In the genomic region with DNA sequence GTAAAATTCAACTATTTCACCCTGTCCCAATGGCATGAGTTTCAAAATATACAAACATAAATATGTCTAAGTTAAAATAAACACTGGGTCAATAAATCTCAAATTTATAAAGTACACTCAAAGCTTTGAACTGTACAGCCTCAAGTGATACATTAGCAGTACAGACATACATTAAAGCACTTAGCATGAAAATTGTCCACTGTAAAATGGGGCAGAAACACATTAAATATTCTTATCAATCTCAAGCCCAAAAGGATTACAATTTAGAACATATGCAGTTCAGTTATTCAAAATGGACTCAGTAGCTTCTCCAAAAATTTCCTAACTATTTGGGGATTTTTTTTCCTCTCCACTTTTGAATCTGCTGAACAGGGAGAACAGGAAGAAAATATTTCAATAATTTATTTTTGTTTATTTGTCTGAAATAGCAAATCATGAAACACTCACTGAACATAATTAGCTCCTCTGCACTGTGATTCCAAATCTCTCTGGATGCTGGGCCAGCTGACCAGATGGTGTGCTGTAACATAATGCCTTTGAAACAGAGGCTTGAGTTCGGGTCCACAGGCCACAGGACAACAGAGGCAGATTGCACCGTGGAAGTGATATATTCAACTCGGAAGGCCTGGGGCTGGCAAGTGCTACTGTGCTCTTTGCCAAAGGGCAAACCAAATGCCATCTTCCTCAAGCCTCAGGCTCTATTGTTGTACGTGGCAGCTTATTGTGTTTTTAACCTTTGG, we compare ENCODE assay signal across 21 cellular contexts.
A peak's percentile ranks its signal among the peaks of the same experiment; 100 is the strongest.
DNase-seq lines count a peak whose midpoint lies in the region; ATAC-seq and TF ChIP-seq lines count a peak whose summit lies in the region.
"Had no signal": no experiment of that assay in that cellular context is flagged by ENCODE, and none has a peak within 500 bp of the region (broad histone marks: within the 10 kb centered on the region; RNA-seq: fewer than 3 reads in every experiment).

No MANE protein-coding gene starts in this region.

- TF ChIP-seq CTCF in WERI-Rb-1 (IDR thresholded peaks at IDR 0.05; ENCODE audit: low read depth, low read length), result no peak

- no peak for ATAC-seq in HG02938 (IDR thresholded peaks at IDR 0.05; ENCODE audit: unreplicated experiment)
- ATAC-seq: activated T-cell treated with anti-CD3 and anti-CD28 coated beads, Interleukin-2, amount 50 U/mL, for 4 hours; heart right ventricle; Right ventricle myocardium inferior had no signal

- H3K27ac ChIP-seq in WERI-Rb-1, result peak overlapping the region; percentile 34
- H3K27ac ChIP-seq: heart right ventricle, left ventricle myocardium inferior, sigmoid colon had no signal

- no peaks in the 10 kb centered on the region for H3K36me3 ChIP-seq in WERI-Rb-1
- H3K36me3 ChIP-seq: heart right ventricle, left ventricle myocardium inferior, sigmoid colon had no signal

- H3K9me3 ChIP-seq in WERI-Rb-1 (ENCODE audit: severe bottlenecking), result no peaks in the 10 kb centered on the region
- H3K9me3 ChIP-seq: heart right ventricle, left ventricle myocardium inferior, sigmoid colon had no signal

- no peak overlapping the region for H3K4me3 ChIP-seq in WERI-Rb-1 (ENCODE audit: low read depth, low read length)
- H3K4me3 ChIP-seq: heart right ventricle, left ventricle myocardium inferior, sigmoid colon had no signal

- DNase-seq in DMS 273 (lab: John Stamatoyannopoulos, UW; ENCODE audit: unreplicated experiment) (peak; percentile 95), NCI-H1694 treated with DMSO at 0.1 percent for 48 hours (lab: John Stamatoyannopoulos, UW) (peak; percentile 69), WERI-Rb-1 (peak; percentile 56), myocyte (ENCODE audit: low read depth) (peak; percentile 2), foreskin melanocyte (no peak)
- no peak for DNase-seq in stimulated activated CD4-positive, alpha-beta T cell treated with anti-CD3 and anti-CD28 coated beads, Interleukin-4, amount 100 ng/mL, for 1 hour
- DNase-seq: activated CD8-positive, alpha-beta memory T cell treated with anti-CD3 and anti-CD28 coated beads for 24 hours; activated naive CD4-positive, alpha-beta T cell treated with Interleukin-2 at 50 U/mL for 16 hours; activated T-cell treated with anti-CD3 and anti-CD28 coated beads, Interleukin-2, amount 50 U/mL, for 4 hours; CD4-positive, alpha-beta memory T cell; DMS53; heart right ventricle; immature natural killer cell; left ventricle myocardium inferior; MM.1S; NCI-H2029; NCI-H510A treated with DMSO at 0.1 percent for 48 hours; OCI-M1; sigmoid colon had no signal

- H3K27me3 ChIP-seq in WERI-Rb-1 (ENCODE audit: insufficient read depth, low read depth, severe bottlenecking), result no peaks in the 10 kb centered on the region
- H3K27me3 ChIP-seq: heart right ventricle, sigmoid colon had no signal

Comparison
In these comparisons a context has a peak if more than half of its experiments do, and no peak if none do; other contexts are left out.
1. DNase-seq: peak in DMS 273 (single experiment), NCI-H1694 treated with DMSO at 0.1 percent for 48 hours (single experiment), WERI-Rb-1 (single experiment) and myocyte (single experiment); none in foreskin melanocyte (single experiment) and stimulated activated CD4-positive, alpha-beta T cell treated with anti-CD3 and anti-CD28 coated beads, Interleukin-4, amount 100 ng/mL, for 1 hour (single experiment).